8 cellular contexts compared by ENCODE assay signal in the genomic region with DNA sequence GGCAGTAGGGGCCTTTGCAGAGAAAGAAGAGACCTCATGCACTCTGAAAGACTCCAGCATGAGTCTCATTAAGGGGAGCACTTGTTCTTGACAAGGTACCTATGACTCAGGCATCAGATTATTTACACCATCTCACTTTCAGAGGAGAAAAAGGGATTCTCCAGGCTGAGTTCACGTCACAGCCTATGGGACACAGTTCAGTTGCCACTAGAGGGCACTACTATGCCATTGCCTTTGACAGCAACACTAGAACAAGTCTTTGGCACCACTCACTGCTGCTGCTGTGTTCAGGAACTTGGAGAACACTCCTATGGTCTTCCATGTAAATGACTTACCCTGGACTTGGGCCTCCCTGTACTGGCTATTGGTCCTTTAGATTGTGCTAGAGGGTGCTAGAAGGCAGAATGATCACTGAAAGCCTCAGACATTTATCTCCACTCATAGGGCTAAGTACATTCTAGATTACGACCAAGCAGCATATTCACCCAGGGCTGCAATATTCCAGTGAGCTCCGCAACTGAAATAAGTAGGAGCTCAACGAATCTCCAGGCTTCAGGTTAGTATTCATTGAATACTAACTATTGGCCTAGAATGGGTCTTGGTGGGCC.
DNase-seq lines count a peak whose midpoint lies in the region; ATAC-seq and TF ChIP-seq lines count a peak whose summit lies in the region.

No MANE protein-coding gene starts in this region.

- H3K27me3 ChIP-seq in esophagus muscularis mucosa: no peaks in the 10 kb centered on the region

- 61% methylated on average over 3 of the region's 4 CpGs for WGBS in esophagus muscularis mucosa

- no peaks in the 10 kb centered on the region for H3K36me3 ChIP-seq in esophagus muscularis mucosa

- no peak for TF ChIP-seq POLR2A in esophagus muscularis mucosa (IDR thresholded peaks at IDR 0.05; ENCODE audit: low read depth)

- ATAC-seq in omental fat pad (ENCODE audit: low FRiP score) (peak; percentile 86), HG02884 (IDR thresholded peaks at IDR 0.05; ENCODE audit: unreplicated experiment) (no peak)

- H3K4me3 ChIP-seq in GM12875 (ENCODE audit: low read depth, low read length) (no peak overlapping the region), esophagus muscularis mucosa (no peak overlapping the region)

- TF ChIP-seq CTCF in GM12875 (IDR thresholded peaks at IDR 0.05; ENCODE audit: borderline replicate concordance, insufficient read depth, low read depth, low read length): peak; percentile 69
- TF ChIP-seq CTCF in esophagus muscularis mucosa (IDR thresholded peaks at IDR 0.05): peak; percentile 50 to 73 (median 57)
- no peak for TF ChIP-seq CTCF in omental fat pad (IDR thresholded peaks at IDR 0.05)

- intact Hi-C loops in esophagus muscularis mucosa (cut with DNase I): no loop called here

- no peaks in the 10 kb centered on the region for H3K4me1 ChIP-seq in esophagus muscularis mucosa

- H3K27ac ChIP-seq in esophagus muscularis mucosa (replicated peaks in 1 of 4): no peak overlapping the region

- DNase-seq in AML-193 (lab: John Stamatoyannopoulos, UW): peak; percentile 47 to 58
- DNase-seq in Kasumi-1 (lab: John Stamatoyannopoulos, UW): peak; percentile 80 to 88
- peak; percentile 88 to 90 for DNase-seq in SHP77 (lab: John Stamatoyannopoulos, UW)
- DNase-seq in esophagus muscularis mucosa (ENCODE audit: extremely low spot score): no peak
- no peak for DNase-seq in omental fat pad (ENCODE audit: low spot score)
- DNase-seq in activated CD4-positive, CD25-positive, alpha-beta regulatory T cell treated with anti-CD3 and anti-CD28 coated beads, Interleukin-2, amount 50 U/mL, for 72 hours: no peak

- TF ChIP-seq EP300 in esophagus muscularis mucosa (IDR thresholded peaks at IDR 0.05): no peak

- H3K9me3 ChIP-seq in esophagus muscularis mucosa: no peaks in the 10 kb centered on the region

Comparison
In these comparisons a context has a peak if more than half of its experiments do, and no peak if none do; other contexts are left out.
1. DNase-seq: peak in AML-193 (2 of 2), Kasumi-1 (2 of 2) and SHP77 (2 of 2); none in esophagus muscularis mucosa (single experiment), omental fat pad (single experiment) and activated CD4-positive, CD25-positive, alpha-beta regulatory T cell treated with anti-CD3 and anti-CD28 coated beads, Interleukin-2, amount 50 U/mL, for 72 hours (single experiment).
2. CTCF ChIP-seq: peak in GM12875 (single experiment) and esophagus muscularis mucosa (3 of 3); none in omental fat pad (0 of 3).